ENCODE assay signal across 26 cellular contexts in genomic region chr9:98017306-98017705, GRCh38. TPM values are rescaled to one million over a fixed set of nuclear protein-coding genes. Genes with fewer than 3 reads are reported as not detected.
DNase-seq lines count a peak whose midpoint lies in the region; ATAC-seq, FAIRE-seq and TF ChIP-seq lines count a peak whose summit lies in the region.
"Had no signal": no experiment of that assay in that cellular context is flagged by ENCODE, and none has a peak within 500 bp of the region (broad histone marks: within the 10 kb centered on the region; RNA-seq: fewer than 3 reads in every experiment).

No MANE protein-coding gene starts in this region.

- no peaks in the 10 kb centered on the region for H4K20me1 ChIP-seq in H9 (ENCODE audit: control insufficient read depth, insufficient read depth, insufficient read length)

- no peak overlapping the region for H3K4me3 Mint-ChIP-seq in activated naive CD4-positive, alpha-beta T cell treated with anti-CD3 and anti-CD28 coated beads, Interleukin-2, amount 50 U/mL, for 24 hours
- no peak overlapping the region for H3K4me3 Mint-ChIP-seq in activated naive CD4-positive, alpha-beta T cell treated with anti-CD3 and anti-CD28 coated beads for 36 hours
- no peak overlapping the region for H3K4me3 Mint-ChIP-seq in H9
- H3K4me3 Mint-ChIP-seq in central memory CD8-positive, alpha-beta T cell, result no peak overlapping the region
- H3K4me3 Mint-ChIP-seq: activated CD4-positive, alpha-beta T cell treated with anti-CD3 and anti-CD28 coated beads for 36 hours; CD4-positive, CD25-positive, alpha-beta regulatory T cell; endodermal cell had no signal

- H3K23ac ChIP-seq in H9 (ENCODE audit: insufficient read length, low read depth, low read length), result no peak overlapping the region

- no peak overlapping the region for H2BK15ac ChIP-seq in H9 (ENCODE audit: low read depth, low read length)

- H3K27me3 ChIP-seq in H9 (ENCODE audit: insufficient read depth, low read length) (no peaks in the 10 kb centered on the region), psoas muscle (ENCODE audit: insufficient read depth in 3 of 3, low read length in 2 of 3) (no peaks in the 10 kb centered on the region)
- H3K27me3 ChIP-seq: testis had no signal

- H3K4me1 Mint-ChIP-seq in activated naive CD4-positive, alpha-beta T cell treated with anti-CD3 and anti-CD28 coated beads, Interleukin-2, amount 50 U/mL, for 24 hours, result peaks cover 3% of the 10 kb centered on the region
- H3K4me1 Mint-ChIP-seq in activated naive CD4-positive, alpha-beta T cell treated with anti-CD3 and anti-CD28 coated beads for 36 hours (ENCODE audit: low read depth), result peaks cover 2% of the 10 kb centered on the region
- H3K4me1 Mint-ChIP-seq in H9, result no peaks in the 10 kb centered on the region
- no peaks in the 10 kb centered on the region for H3K4me1 Mint-ChIP-seq in central memory CD8-positive, alpha-beta T cell
- H3K4me1 Mint-ChIP-seq: activated CD4-positive, alpha-beta T cell treated with anti-CD3 and anti-CD28 coated beads for 36 hours had no signal

- no peak overlapping the region for H4K91ac ChIP-seq in H9 (ENCODE audit: insufficient read length, low read depth, low read length)

- H4K8ac ChIP-seq in H9 (replicated peaks; ENCODE audit: insufficient read length, low read depth, low read length), result no peak overlapping the region

- no peak overlapping the region for H2BK120ac ChIP-seq in H9 (ENCODE audit: low read depth, low read length, poor library complexity, severe bottlenecking)

- no peak overlapping the region for H3K9ac ChIP-seq in H9 (ENCODE audit: extremely low read depth, insufficient read length, low read length)

- H2AK5ac ChIP-seq in H9 (ENCODE audit: insufficient read length, low read length), result no peak overlapping the region

- no peak overlapping the region for H4K5ac ChIP-seq in H9 (ENCODE audit: insufficient read length, low read depth, low read length)

- ATAC-seq in central memory CD8-positive, alpha-beta T cell (replicated peaks; ENCODE audit: extremely low read depth, poor library complexity, severe bottlenecking), result no peak
- ATAC-seq in psoas muscle (peak in 3 of 4 donors; percentile 53 to 54 (median 54)), GM18858 (IDR thresholded peaks at IDR 0.05; ENCODE audit: unreplicated experiment) (no peak)
- ATAC-seq: activated CD4-positive, alpha-beta T cell treated with anti-CD3 and anti-CD28 coated beads for 36 hours; esophagus mucosa; Panc1 had no signal

- H3K79me2 ChIP-seq in H9 (ENCODE audit: insufficient read depth, low read length), result no peaks in the 10 kb centered on the region

- whole genome bisulfite sequencing in H9 (ENCODE audit: extremely low coverage, insufficient read length, low lambda C conversion rate), result no CpG with 5 or more reads among the region's 1 CpG
- 33 to 50% (median 38%) methylated on average over 1 of the region's 1 CpG for WGBS in psoas muscle, 3 donors

- no peak overlapping the region for H3K18ac ChIP-seq in H9 (ENCODE audit: insufficient read length, low read depth, low read length)

- intact Hi-C loops in activated naive CD4-positive, alpha-beta T cell treated with anti-CD3 and anti-CD28 coated beads for 36 hours (cut with micrococcal nuclease), result no loop called here
- intact Hi-C loops in psoas muscle (cut with DNase I), result loop anchor here (2.0 to 5.0 kb wide), 2 partner anchors 17 to 35 kb away; partner anchors contain the start of gene ANP32B (in 1 of the 2)

- no peak overlapping the region for H2BK5ac ChIP-seq in H9 (ENCODE audit: insufficient read length, low read length)

- no peaks in the 10 kb centered on the region for H3K79me1 ChIP-seq in H9 (ENCODE audit: insufficient read depth, low read depth, low read length, poor library complexity, severe bottlenecking)

- H3K9me3 Mint-ChIP-seq in activated naive CD4-positive, alpha-beta T cell treated with anti-CD3 and anti-CD28 coated beads, Interleukin-2, amount 50 U/mL, for 24 hours, result no peaks in the 10 kb centered on the region
- H3K9me3 Mint-ChIP-seq in activated naive CD4-positive, alpha-beta T cell treated with anti-CD3 and anti-CD28 coated beads for 36 hours, result no peaks in the 10 kb centered on the region
- no peaks in the 10 kb centered on the region for H3K9me3 Mint-ChIP-seq in H9
- no peaks in the 10 kb centered on the region for H3K9me3 Mint-ChIP-seq in central memory CD8-positive, alpha-beta T cell
- H3K9me3 Mint-ChIP-seq: CD4-positive, CD25-positive, alpha-beta regulatory T cell; endodermal cell had no signal

- H2BK20ac ChIP-seq in H9 (ENCODE audit: low read depth, low read length, poor library complexity, severe bottlenecking), result no peak overlapping the region

- CTCF ChIA-PET in activated naive CD4-positive, alpha-beta T cell treated with anti-CD3 and anti-CD28 coated beads for 36 hours (lab: Charles Lee), result interaction anchor here (0.6 to 1.0 kb wide), 4 partner anchors 18 to 193 kb away, joined by 3 to 5 read pairs (median 4); no protein-coding TSS in a partner anchor

- H3T11ph ChIP-seq in H9 (ENCODE audit: low read length), result no peak overlapping the region

- no peak overlapping the region for H3K4me3 ChIP-seq in psoas muscle
- H3K4me3 ChIP-seq: prostate gland, testis had no signal

- peak overlapping the region; percentile 82 for H3K27ac Mint-ChIP-seq in activated naive CD4-positive, alpha-beta T cell treated with anti-CD3 and anti-CD28 coated beads, Interleukin-2, amount 50 U/mL, for 24 hours
- H3K27ac Mint-ChIP-seq in activated naive CD4-positive, alpha-beta T cell treated with anti-CD3 and anti-CD28 coated beads for 36 hours, result no peak overlapping the region
- H3K27ac Mint-ChIP-seq in H9, result no peak overlapping the region; a peak in 1 of 7 replicates
- peak overlapping the region; percentile 58 for H3K27ac Mint-ChIP-seq in central memory CD8-positive, alpha-beta T cell (ENCODE audit: low read depth)
- H3K27ac Mint-ChIP-seq: activated CD4-positive, alpha-beta T cell treated with anti-CD3 and anti-CD28 coated beads for 36 hours; endodermal cell had no signal

- H3K4me1 ChIP-seq in H9 (ENCODE audit: insufficient read depth, low read length) (no peaks in the 10 kb centered on the region), psoas muscle (peaks cover 45% of the 10 kb centered on the region)
- H3K4me1 ChIP-seq: prostate gland had no signal

- no peaks in the 10 kb centered on the region for H3K23me2 ChIP-seq in H9 (ENCODE audit: insufficient read length, low read depth, low read length, poor library complexity, severe bottlenecking)

- TF ChIP-seq CTCF in H9 (conservative IDR thresholded peaks at IDR 0.05), result no peak
- no peak for TF ChIP-seq CTCF in psoas muscle (IDR thresholded peaks at IDR 0.05)
- no peak for TF ChIP-seq CTCF in GM13976 (IDR thresholded peaks at IDR 0.05; ENCODE audit: borderline replicate concordance, control extremely low read depth, extremely low read depth, insufficient read depth, missing control alignments)

- peaks cover 19% of the 10 kb centered on the region for H3K36me3 Mint-ChIP-seq in activated naive CD4-positive, alpha-beta T cell treated with anti-CD3 and anti-CD28 coated beads, Interleukin-2, amount 50 U/mL, for 24 hours
- H3K36me3 Mint-ChIP-seq in activated naive CD4-positive, alpha-beta T cell treated with anti-CD3 and anti-CD28 coated beads for 36 hours (ENCODE audit: low read depth), result peaks cover 35% of the 10 kb centered on the region
- peaks cover 6 to 53% (median 36%) of the 10 kb centered on the region in 3 experiments; a peak in 6 of 7 replicates for H3K36me3 Mint-ChIP-seq in H9 (ENCODE audit: insufficient read depth in 1 of 3, low read depth in 3 of 3)
- peaks cover 51% of the 10 kb centered on the region for H3K36me3 Mint-ChIP-seq in central memory CD8-positive, alpha-beta T cell (ENCODE audit: insufficient read depth)

- H3K36me3 ChIP-seq in psoas muscle (ENCODE audit: insufficient read depth in 1 of 2, low read depth in 1 of 2), result peaks cover 7 to 69% of the 10 kb centered on the region in 2 donors

- H3K27me3 Mint-ChIP-seq in activated naive CD4-positive, alpha-beta T cell treated with anti-CD3 and anti-CD28 coated beads, Interleukin-2, amount 50 U/mL, for 24 hours, result no peaks in the 10 kb centered on the region
- H3K27me3 Mint-ChIP-seq in activated naive CD4-positive, alpha-beta T cell treated with anti-CD3 and anti-CD28 coated beads for 36 hours (ENCODE audit: low read depth), result no peaks in the 10 kb centered on the region
- no peaks in the 10 kb centered on the region for H3K27me3 Mint-ChIP-seq in H9 (ENCODE audit: low read depth)
- no peaks in the 10 kb centered on the region for H3K27me3 Mint-ChIP-seq in central memory CD8-positive, alpha-beta T cell
- H3K27me3 Mint-ChIP-seq: activated CD4-positive, alpha-beta T cell treated with anti-CD3 and anti-CD28 coated beads for 36 hours; CD4-positive, CD25-positive, alpha-beta regulatory T cell had no signal

- H3K27ac ChIP-seq in H9 (ENCODE audit: insufficient read length, low read depth, low read length) (no peak overlapping the region), psoas muscle (peak overlapping the region; percentile 65)
- H3K27ac ChIP-seq: prostate gland, testis had no signal

- H3K56ac ChIP-seq in H9 (ENCODE audit: insufficient read length, low read depth, low read length), result no peak overlapping the region

- no peaks in the 10 kb centered on the region for H3K9me3 ChIP-seq in H9 (ENCODE audit: control insufficient read depth, low read depth, low read length)
- no peaks in the 10 kb centered on the region for H3K9me3 ChIP-seq in psoas muscle
- H3K9me3 ChIP-seq: prostate gland, testis had no signal

- H3K14ac ChIP-seq in H9 (ENCODE audit: insufficient read depth, low read length), result no peak overlapping the region

- FAIRE-seq in HTR-8/SVneo (lab: Jason Lieb, UNC), result no peak
- FAIRE-seq: GM18507, H1, islet of Langerhans had no signal

- H3K4me2 ChIP-seq in H9 (ENCODE audit: insufficient read depth, insufficient read length, low read length), result no peak overlapping the region

- in situ Hi-C loops in GM13976 (cut with MboI; ENCODE audit: low sequenced_read_pairs, unreplicated experiment), result no loop called here

- H3K4ac ChIP-seq in H9 (ENCODE audit: low read depth, low read length), result no peak overlapping the region

- no peak for DNase-seq in activated naive CD4-positive, alpha-beta T cell treated with anti-CD3 and anti-CD28 coated beads for 36 hours
- peak; percentile 0 for DNase-seq in H9
- no peak for DNase-seq in central memory CD8-positive, alpha-beta T cell (ENCODE audit: low spot score in 2 of 2)
- no peak for DNase-seq in psoas muscle
- no peak for DNase-seq in HTR-8/SVneo (ENCODE audit: insufficient read length, low spot score)
- no peak for DNase-seq in GM13976 (ENCODE audit: low spot score)
- DNase-seq: activated CD4-positive, alpha-beta T cell treated with anti-CD3 and anti-CD28 coated beads for 36 hours; activated effector memory CD4-positive, alpha-beta T cell treated with Interleukin-2 at 50 U/mL for 16 hours; CD4-positive, CD25-positive, alpha-beta regulatory T cell; cerebellar nuclear complex; dermis blood vessel endothelial cell; endodermal cell; KBM-7; NCI-H1417 treated with DMSO at 0.1 percent for 48 hours; SIG-M5; stimulated activated naive CD4-positive, alpha-beta T cell treated with Interleukin-2 at 50 U/mL for 16 hours; T-helper 9 cell; testis had no signal

- H2BK12ac ChIP-seq in H9 (ENCODE audit: insufficient read length, low read depth, low read length), result no peak overlapping the region

- no peak overlapping the region for H2AFZ ChIP-seq in H9 (ENCODE audit: low read length)

RNA-seq across cellular contexts. Expression of gene ANP32B, which starts 34.2 kb away (rescaled TPM):
- 100 to 1,000 TPM; 412 to 414 TPM for total RNA-seq in activated naive CD4-positive, alpha-beta T cell treated with anti-CD3 and anti-CD28 coated beads for 36 hours
- total RNA-seq in H9 (2021) (91.6 and 100.0 TPM in 2 replicates), psoas muscle (10 to 100 TPM; 52.8 to 73.9 (median 66.5) TPM)
- polyA plus RNA-seq in psoas muscle, result 100 to 1,000 TPM in 1 of 3 donors, 10 to 100 TPM in 2; 65.0 to 136 (median 74.2) TPM

RNA-seq across cellular contexts. Expression of gene NANS, which starts 39.2 kb away (rescaled TPM):
- 10 to 100 TPM; 46.1 to 51.0 TPM for total RNA-seq in activated naive CD4-positive, alpha-beta T cell treated with anti-CD3 and anti-CD28 coated beads for 36 hours
- total RNA-seq in H9 (2021) (40.4 and 41.8 TPM in 2 replicates), psoas muscle (10 to 100 TPM; 21.1 to 53.8 (median 26.5) TPM)
- polyA plus RNA-seq in psoas muscle, result 100 to 1,000 TPM in 1 of 3 donors, 10 to 100 TPM in 2; 33.2 to 168 (median 48.9) TPM

Comparison
In these comparisons a context has a peak if more than half of its experiments do, and no peak if none do; other contexts are left out.
1. H3K27ac Mint-ChIP-seq: peak in activated naive CD4-positive, alpha-beta T cell treated with anti-CD3 and anti-CD28 coated beads, Interleukin-2, amount 50 U/mL, for 24 hours (single experiment) and central memory CD8-positive, alpha-beta T cell (single experiment); none in activated naive CD4-positive, alpha-beta T cell treated with anti-CD3 and anti-CD28 coated beads for 36 hours (single experiment) and H9 (0 of 3).
2. ATAC-seq: peak in psoas muscle (3 of 4); none in central memory CD8-positive, alpha-beta T cell (single experiment) and GM18858 (single experiment).